In genomic region chr12:57521475-57522018, GRCh38 we compare ENCODE assay signal across 8 cellular contexts. TPM values are rescaled to one million over a fixed set of nuclear protein-coding genes. Genes with fewer than 3 reads are reported as not detected.
A peak's percentile ranks its signal among the peaks of the same experiment; 100 is the strongest.
DNase-seq lines count a peak whose midpoint lies in the region; TF ChIP-seq lines count a peak whose summit lies in the region.

No MANE protein-coding gene starts in this region.

- H2AFZ ChIP-seq in Karpas-422 (ENCODE audit: low read length) = 0 out of 2 replicates have a peak overlapping the region, but pooled peaks have one; percentile 72
- H2AFZ ChIP-seq in fibroblast of lung (ENCODE audit: low read length) = no peak overlapping the region
- no peak overlapping the region for H2AFZ ChIP-seq in neuron (ENCODE audit: low read depth, low read length)

- no peaks in the 10 kb centered on the region for H3K27me3 ChIP-seq in BLaER1 treated with 17β-estradiol and CSF1 and Interleukin-3, amounts not matched to agents 10 nM and 100 nM
- no peaks in the 10 kb centered on the region for H3K27me3 ChIP-seq in Karpas-422 (ENCODE audit: low read length)
- H3K27me3 ChIP-seq in fibroblast of lung (ENCODE audit: control insufficient read depth, insufficient read depth, low read length) = no peaks in the 10 kb centered on the region
- no peaks in the 10 kb centered on the region for H3K27me3 ChIP-seq in neuron (ENCODE audit: insufficient read depth, low read length)

- no peaks in the 10 kb centered on the region for H3K9me2 ChIP-seq in Karpas-422 (replicated peaks; ENCODE audit: insufficient read depth, low read length)

- H3K79me2 ChIP-seq in Karpas-422 (ENCODE audit: low read length) (peaks cover 53% of the 10 kb centered on the region), fibroblast of lung (ENCODE audit: control insufficient read depth, insufficient read depth, low read length) (peaks cover 59% of the 10 kb centered on the region)

- H3K4me3 ChIP-seq in BLaER1 treated with 17β-estradiol and CSF1 and Interleukin-3, amounts not matched to agents 10 nM and 100 nM = peak overlapping the region in 9 of 10 experiments; percentile 42 to 86 (median 75); a peak in 12 of 20 replicates
- peak overlapping the region; percentile 92 for H3K4me3 ChIP-seq in Karpas-422 (ENCODE audit: low read length)
- peak overlapping the region in 1 of 4 experiments; percentile 68 for H3K4me3 ChIP-seq in fibroblast of lung (replicated peaks in 1 of 4; ENCODE audit: control extremely low read depth in 1 of 4, insufficient read depth in 1 of 4, low read depth in 3 of 4, low read length in 4 of 4)
- peak overlapping the region; percentile 60 for H3K4me3 ChIP-seq in neuron (ENCODE audit: low read length)

- H3K9ac ChIP-seq in BLaER1 treated with 17β-estradiol and CSF1 and Interleukin-3, amounts not matched to agents 10 nM and 100 nM = peak overlapping the region; percentile 84 to 93 (median 90)
- H3K9ac ChIP-seq in Karpas-422 (ENCODE audit: low read length) (peak overlapping the region; percentile 89), fibroblast of lung (ENCODE audit: insufficient read depth, low read length) (no peak overlapping the region)

- peaks cover 64 to 77% (median 70%) of the 10 kb centered on the region in 10 experiments for H3K4me1 ChIP-seq in BLaER1 treated with 17β-estradiol and CSF1 and Interleukin-3, amounts not matched to agents 10 nM and 100 nM
- peaks cover 53% of the 10 kb centered on the region for H3K4me1 ChIP-seq in Karpas-422 (ENCODE audit: low read length)
- peaks cover 33% of the 10 kb centered on the region for H3K4me1 ChIP-seq in fibroblast of lung (ENCODE audit: control insufficient read depth, extremely low read depth, insufficient read depth, low read length)
- H3K4me1 ChIP-seq in neuron (ENCODE audit: insufficient read depth, low read length) = peaks cover 59% of the 10 kb centered on the region

- H4K20me1 ChIP-seq in BLaER1 treated with 17β-estradiol and CSF1 and Interleukin-3, amounts not matched to agents 10 nM and 100 nM = peaks cover 51 to 68% (median 59%) of the 10 kb centered on the region in 11 experiments
- H4K20me1 ChIP-seq in Karpas-422 (ENCODE audit: insufficient read depth, low read depth, low read length) (peaks cover 38% of the 10 kb centered on the region; the same call in 1 of the 2 replicates), fibroblast of lung (ENCODE audit: control insufficient read depth, extremely low read depth, insufficient read depth, low read length) (peaks cover 3% of the 10 kb centered on the region)

- H3K4me2 ChIP-seq in BLaER1 treated with 17β-estradiol and CSF1 and Interleukin-3, amounts not matched to agents 10 nM and 100 nM = peak overlapping the region; percentile 75 to 89 (median 84)
- peak overlapping the region; percentile 80 for H3K4me2 ChIP-seq in Karpas-422 (ENCODE audit: low read depth, low read length, poor library complexity, severe bottlenecking)
- H3K4me2 ChIP-seq in fibroblast of lung (ENCODE audit: extremely low read depth, insufficient read depth, low read length) = peak overlapping the region; percentile 80

- peak overlapping the region; percentile 90 to 99 (median 97) for H3K27ac ChIP-seq in BLaER1 treated with 17β-estradiol and CSF1 and Interleukin-3, amounts not matched to agents 10 nM and 100 nM
- H3K27ac ChIP-seq in Karpas-422 (ENCODE audit: low read length) (peak overlapping the region; percentile 91), fibroblast of lung (ENCODE audit: insufficient read depth, low read length) (peak overlapping the region; percentile 98)

- DNase-seq in Karpas-422 (no peak), fibroblast of lung (ENCODE audit: low read depth in 2 of 2) (peak; percentile 58 to 59), cortex of kidney (lab: John Stamatoyannopoulos, UW) (no peak), GM10266 (ENCODE audit: extremely low spot score) (no peak), NCI-H187 treated with DMSO at 0.1 percent for 48 hours (lab: John Stamatoyannopoulos, UW) (no peak)
- DNase-seq in activated CD8-positive, alpha-beta memory T cell treated with anti-CD3 and anti-CD28 coated beads, Interleukin-2, amount 50 U/mL, for 4 hours = peak; percentile 27

- no peaks in the 10 kb centered on the region for H3K9me3 ChIP-seq in BLaER1 treated with 17β-estradiol and CSF1 and Interleukin-3, amounts not matched to agents 10 nM and 100 nM (replicated peaks in 1 of 11)
- H3K9me3 ChIP-seq in Karpas-422 (ENCODE audit: low read length) (no peaks in the 10 kb centered on the region), fibroblast of lung (ENCODE audit: control insufficient read depth, insufficient read depth, low read depth, low read length) (no peaks in the 10 kb centered on the region), neuron (ENCODE audit: low read length) (no peaks in the 10 kb centered on the region)

- peaks cover 46 to 58% (median 55%) of the 10 kb centered on the region in 11 experiments for H3K36me3 ChIP-seq in BLaER1 treated with 17β-estradiol and CSF1 and Interleukin-3, amounts not matched to agents 10 nM and 100 nM
- H3K36me3 ChIP-seq in Karpas-422 (ENCODE audit: insufficient read depth, low read length) (peaks cover 17% of the 10 kb centered on the region), fibroblast of lung (ENCODE audit: control insufficient read depth, insufficient read depth, low read length) (peaks cover 16% of the 10 kb centered on the region), neuron (ENCODE audit: insufficient read depth, low read length) (peaks cover 35% of the 10 kb centered on the region)

- TF ChIP-seq CTCF in fibroblast of lung (conservative IDR thresholded peaks at IDR 0.05 in 1 of 2, IDR thresholded peaks at IDR 0.05 in 1 of 2; ENCODE audit: low read depth in 1 of 2, low read length in 2 of 2) (no peak), GM10266 (IDR thresholded peaks at IDR 0.05; ENCODE audit: control insufficient read depth, insufficient read depth, low read depth, missing control alignments) (no peak)

RNA-seq across cellular contexts. Expression of gene MBD6, which starts 1.1 kb away (rescaled TPM):
- 23.5 and 32.4 TPM in 2 replicates for total RNA-seq in Karpas-422 (2014; rRNA removed; shearing (Covaris generic); ENCODE audit: low replicate concordance)
- total RNA-seq in fibroblast of lung = 5.1 and 7.1 TPM in 2 replicates
- 3.0 and 3.1 TPM in 2 replicates for polyA plus RNA-seq in fibroblast of lung
- polyA plus RNA-seq in fibroblast of lung (2012) = 19.3 and 19.4 TPM in 2 replicates
- polyA minus RNA-seq in fibroblast of lung (ENCODE audit: low replicate concordance) = 16.7 and 22.9 TPM in 2 replicates

RNA-seq across cellular contexts. Expression of gene DDIT3, which starts 1.2 kb away (rescaled TPM):
- 54.3 and 73.3 TPM in 2 replicates for total RNA-seq in Karpas-422 (2014; rRNA removed; shearing (Covaris generic); ENCODE audit: low replicate concordance)
- total RNA-seq in fibroblast of lung = 249 and 265 TPM in 2 replicates
- polyA plus RNA-seq in fibroblast of lung = 32.5 and 57.8 TPM in 2 replicates
- polyA plus RNA-seq in fibroblast of lung (2012) = 28.2 and 52.6 TPM in 2 replicates
- polyA minus RNA-seq in fibroblast of lung (ENCODE audit: low replicate concordance) = 7.6 and 13.9 TPM in 2 replicates

RNA-seq across cellular contexts. Expression of gene DCTN2, which starts 25.4 kb away (rescaled TPM):
- 77.9 and 123 TPM in 2 replicates for total RNA-seq in Karpas-422 (2014; rRNA removed; shearing (Covaris generic); ENCODE audit: low replicate concordance)
- total RNA-seq in fibroblast of lung = 101 and 108 TPM in 2 replicates
- polyA plus RNA-seq in fibroblast of lung = 211 and 229 TPM in 2 replicates
- polyA plus RNA-seq in fibroblast of lung (2012) = 160 and 172 TPM in 2 replicates
- 97.2 and 166 TPM in 2 replicates for polyA minus RNA-seq in fibroblast of lung (ENCODE audit: low replicate concordance)

RNA-seq across cellular contexts. Expression of gene KIF5A, which starts 28.3 kb away (rescaled TPM):
- total RNA-seq in Karpas-422 (2014; rRNA removed; shearing (Covaris generic); ENCODE audit: low replicate concordance) = 21.5 and 24.0 TPM in 2 replicates
- total RNA-seq in fibroblast of lung = 0.51 and 1.3 TPM in 2 replicates
- polyA plus RNA-seq in fibroblast of lung = 0.53 and 0.89 TPM in 2 replicates
- polyA plus RNA-seq in fibroblast of lung (2012) = 0.37 and 0.76 TPM in 2 replicates
- polyA minus RNA-seq in fibroblast of lung (ENCODE audit: low replicate concordance) = 0.19 and 3.7 TPM in 2 replicates

RNA-seq across cellular contexts. Expression of gene MARS1, which starts 33.7 kb away (rescaled TPM):
- total RNA-seq in Karpas-422 (2014; rRNA removed; shearing (Covaris generic); ENCODE audit: low replicate concordance) = 204 and 260 TPM in 2 replicates
- total RNA-seq in fibroblast of lung = 223 and 352 TPM in 2 replicates
- 89.9 and 103 TPM in 2 replicates for polyA plus RNA-seq in fibroblast of lung
- polyA plus RNA-seq in fibroblast of lung (2012) = 127 and 147 TPM in 2 replicates
- 393 and 409 TPM in 2 replicates for polyA minus RNA-seq in fibroblast of lung (ENCODE audit: low replicate concordance)

Comparison
In these comparisons a context has a peak if more than half of its experiments do, and no peak if none do; other contexts are left out.
1. DNase-seq: peak in activated CD8-positive, alpha-beta memory T cell treated with anti-CD3 and anti-CD28 coated beads, Interleukin-2, amount 50 U/mL, for 4 hours (single experiment) and fibroblast of lung (2 of 2); none in Karpas-422 (single experiment), cortex of kidney (single experiment), GM10266 (single experiment) and NCI-H187 treated with DMSO at 0.1 percent for 48 hours (single experiment).
2. Peak in every context shown above with its lines, with median percentiles within 50 percentile points of each other: H3K27ac ChIP-seq and H3K4me2 ChIP-seq.